ENCODE assay signal across 8 cellular contexts in the genomic region with DNA sequence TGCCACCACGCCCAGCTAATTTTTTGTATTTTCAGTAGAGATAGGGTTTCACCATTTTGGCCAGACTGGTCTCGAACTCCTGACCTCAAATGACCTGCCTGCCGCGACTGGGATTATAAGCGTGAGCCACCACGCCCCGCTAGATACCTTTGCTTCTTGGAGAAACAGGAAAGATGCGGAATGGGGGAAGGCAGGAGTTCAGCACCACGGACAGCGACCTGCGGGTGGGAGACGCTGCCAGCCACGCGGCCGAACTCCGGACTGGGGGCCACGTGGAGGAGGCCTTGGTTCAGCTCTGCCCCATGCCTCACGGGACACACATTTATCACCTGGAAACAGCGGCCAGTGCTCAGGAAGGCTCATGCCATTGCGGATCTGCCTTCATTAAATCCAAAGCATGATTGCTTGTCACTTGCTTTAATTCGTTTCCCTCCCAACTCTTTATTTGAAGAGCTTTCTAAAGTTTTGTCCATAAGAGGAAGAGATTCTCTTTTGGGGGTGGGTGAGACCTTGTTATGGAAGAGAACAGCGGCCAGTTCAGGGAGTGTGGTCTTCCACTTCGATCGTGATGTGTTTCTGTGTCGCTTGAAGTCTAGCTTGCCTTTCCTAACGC.
DNase-seq lines count a peak whose midpoint lies in the region; ATAC-seq and TF ChIP-seq lines count a peak whose summit lies in the region.

No MANE protein-coding gene starts in this region.

- no peaks in the 10 kb centered on the region for H3K9me3 ChIP-seq in ovary

- no peak for TF ChIP-seq EP300 in ovary (IDR thresholded peaks at IDR 0.05)

- no peaks in the 10 kb centered on the region for H3K27me3 ChIP-seq in ovary

- 15 to 18% (median 16%) methylated on average over 26 of the region's 26 CpGs for WGBS in ovary, 3 donors

- TF ChIP-seq POLR2A in ovary (IDR thresholded peaks at IDR 0.05), result no peak

- TF ChIP-seq CTCF in fibroblast of the aortic adventitia (IDR thresholded peaks at IDR 0.05; ENCODE audit: insufficient read depth, low read length) (no peak), ovary (IDR thresholded peaks at IDR 0.05) (no peak)

- no peak for ATAC-seq in HG03378 (IDR thresholded peaks at IDR 0.05; ENCODE audit: unreplicated experiment)
- no peak for ATAC-seq in GM18861 (IDR thresholded peaks at IDR 0.05; ENCODE audit: unreplicated experiment)

- H3K4me3 ChIP-seq in fibroblast of the aortic adventitia (ENCODE audit: low read depth, low read length), result no peak overlapping the region
- no peak overlapping the region for H3K4me3 ChIP-seq in ovary

- no peaks in the 10 kb centered on the region for H3K36me3 ChIP-seq in ovary

- no peak overlapping the region for H3K27ac ChIP-seq in ovary

- in situ Hi-C loops in KBM-7 (cut with MboI; ENCODE audit: low pct_unique_long_range_greater_than_20kb, low sequenced_read_pairs), result no loop called here

- H3K4me1 ChIP-seq in ovary (ENCODE audit: insufficient read depth), result no peaks in the 10 kb centered on the region

- peak; percentile 66 for DNase-seq in KBM-7
- peak; percentile 36 for DNase-seq in activated CD4-positive, alpha-beta T cell treated with anti-CD3 and anti-CD28 coated beads, Interleukin-2, amount 50 U/mL, for 1 hour
- DNase-seq in fibroblast of the aortic adventitia (ENCODE audit: low read depth), result peak; percentile 36
- peak; percentile 30 to 82 (median 66) for DNase-seq in ovary
- no peak for DNase-seq in NCI-H2171 treated with DMSO at 0.1 percent for 48 hours (lab: John Stamatoyannopoulos, UW)
- DNase-seq in activated CD4-positive, CD25-positive, alpha-beta regulatory T cell treated with anti-CD3 and anti-CD28 coated beads, Interleukin-2, amount 50 U/mL, for 72 hours, result no peak

- intact Hi-C loops in ovary (cut with DNase I), result no loop called here

Comparison
In these comparisons a context has a peak if more than half of its experiments do, and no peak if none do; other contexts are left out.
1. DNase-seq: peak in KBM-7 (single experiment), activated CD4-positive, alpha-beta T cell treated with anti-CD3 and anti-CD28 coated beads, Interleukin-2, amount 50 U/mL, for 1 hour (single experiment), fibroblast of the aortic adventitia (single experiment) and ovary (5 of 5); none in NCI-H2171 treated with DMSO at 0.1 percent for 48 hours (single experiment) and activated CD4-positive, CD25-positive, alpha-beta regulatory T cell treated with anti-CD3 and anti-CD28 coated beads, Interleukin-2, amount 50 U/mL, for 72 hours (single experiment).